22 cellular contexts compared by ENCODE assay signal in genomic region chr12:121562484-121562883, GRCh38. TPM values are rescaled to one million over a fixed set of nuclear protein-coding genes. Genes with fewer than 3 reads are reported as not detected.
DNase-seq lines count a peak whose midpoint lies in the region; ATAC-seq and TF ChIP-seq lines count a peak whose summit lies in the region.
"Had no signal": no experiment of that assay in that cellular context is flagged by ENCODE, and none has a peak within 500 bp of the region (broad histone marks: within the 10 kb centered on the region; RNA-seq: fewer than 3 reads in every experiment).

No MANE protein-coding gene starts in this region.

- H3K36me3 Mint-ChIP-seq in IgD-negative memory B cell: no peaks in the 10 kb centered on the region
- H3K36me3 Mint-ChIP-seq in dendritic cell treated with granulocyte-macrophage colony-stimulating factor and Interleukin-4, amounts not matched to agents 40 ng/mL and 50 ng/mL, for 4 days (ENCODE audit: low read depth): peaks cover 89% of the 10 kb centered on the region
- peaks cover under 1 to 5% of the 10 kb centered on the region in 2 donors for H3K36me3 Mint-ChIP-seq in stimulated activated naive B cell treated with anti-CD40 and anti-IgM and Interleukin-4, amounts not matched to agents 10 μg/mL and 1 μg/mL and 100 μg/mL, for 72 hours

- no peak overlapping the region for H3K9ac ChIP-seq in DND-41 (ENCODE audit: low read depth, low read length)

- H3K9me3 ChIP-seq in DND-41 (ENCODE audit: insufficient read depth, low read length, severe bottlenecking): no peaks in the 10 kb centered on the region
- H3K9me3 ChIP-seq: A549, BE2C, Caco-2 had no signal

- no peaks in the 10 kb centered on the region for H3K27me3 ChIP-seq in DND-41 (ENCODE audit: insufficient read depth, low read length, poor library complexity)
- H3K27me3 ChIP-seq: BE2C had no signal

- peaks cover 48% of the 10 kb centered on the region for H3K36me3 ChIP-seq in DND-41 (ENCODE audit: insufficient read depth, low read length)
- H3K36me3 ChIP-seq: BE2C had no signal

- no peak overlapping the region for H3K4me2 ChIP-seq in DND-41 (ENCODE audit: insufficient read depth, low read length)
- H3K4me2 ChIP-seq: A549 had no signal

- no peaks in the 10 kb centered on the region; the same call in none of the 2 replicates for H4K20me1 ChIP-seq in DND-41 (ENCODE audit: insufficient read depth, low read length)

- no peaks in the 10 kb centered on the region for H3K9me3 Mint-ChIP-seq in IgD-negative memory B cell
- H3K9me3 Mint-ChIP-seq in dendritic cell treated with granulocyte-macrophage colony-stimulating factor and Interleukin-4, amounts not matched to agents 40 ng/mL and 50 ng/mL, for 4 days: no peaks in the 10 kb centered on the region
- peaks cover 0 to under 1% of the 10 kb centered on the region in 2 donors for H3K9me3 Mint-ChIP-seq in stimulated activated naive B cell treated with anti-CD40 and anti-IgM and Interleukin-4, amounts not matched to agents 10 μg/mL and 1 μg/mL and 100 μg/mL, for 72 hours
- H3K9me3 Mint-ChIP-seq: CD4-positive, alpha-beta memory T cell; HFFc6; T-helper 1 cell treated with Interleukin-12 subunit alpha and Interleukin-12 subunit beta and Interleukin-4 antibody, amounts not matched to agents 30 μg/mL and 1 μg/mL, for 36 hours had no signal

- H2AFZ ChIP-seq in DND-41 (ENCODE audit: low read depth, low read length): no peak overlapping the region

- H3K79me2 ChIP-seq in DND-41 (ENCODE audit: insufficient read depth, low read length): peaks cover 29% of the 10 kb centered on the region

- ATAC-seq in DND-41 (ENCODE audit: insufficient read depth, low read depth): peak; percentile 35; the same call in 1 of the 3 replicates
- no peak for ATAC-seq in stimulated activated naive B cell treated with anti-CD40 and anti-IgM and Interleukin-4, amounts not matched to agents 10 μg/mL and 1 μg/mL and 100 μg/mL, for 72 hours (replicated peaks)
- ATAC-seq: A549, K562, PC-3 had no signal

- no peaks in the 10 kb centered on the region for H3K27me3 Mint-ChIP-seq in IgD-negative memory B cell
- no peaks in the 10 kb centered on the region for H3K27me3 Mint-ChIP-seq in dendritic cell treated with granulocyte-macrophage colony-stimulating factor and Interleukin-4, amounts not matched to agents 40 ng/mL and 50 ng/mL, for 4 days
- no peaks in the 10 kb centered on the region for H3K27me3 Mint-ChIP-seq in stimulated activated naive B cell treated with anti-CD40 and anti-IgM and Interleukin-4, amounts not matched to agents 10 μg/mL and 1 μg/mL and 100 μg/mL, for 72 hours
- H3K27me3 Mint-ChIP-seq: CD4-positive, alpha-beta memory T cell had no signal

- no peak for TF ChIP-seq CTCF in DND-41 (IDR thresholded peaks at IDR 0.05; ENCODE audit: borderline replicate concordance, extremely low read depth, low read length, poor library complexity, severe bottlenecking)

- no peak overlapping the region for H3K4me3 ChIP-seq in DND-41 (ENCODE audit: low read depth in 1 of 2, low read length in 2 of 2)
- H3K4me3 ChIP-seq: A549, K562 had no signal

- H3K4me1 Mint-ChIP-seq in IgD-negative memory B cell: peaks cover 13 to 30% (median 28%) of the 10 kb centered on the region in 3 donors
- peaks cover 37% of the 10 kb centered on the region for H3K4me1 Mint-ChIP-seq in dendritic cell treated with granulocyte-macrophage colony-stimulating factor and Interleukin-4, amounts not matched to agents 40 ng/mL and 50 ng/mL, for 4 days (ENCODE audit: low read depth)
- peaks cover 32 to 48% of the 10 kb centered on the region in 2 donors for H3K4me1 Mint-ChIP-seq in stimulated activated naive B cell treated with anti-CD40 and anti-IgM and Interleukin-4, amounts not matched to agents 10 μg/mL and 1 μg/mL and 100 μg/mL, for 72 hours

- H3K27ac ChIP-seq in DND-41 (ENCODE audit: low read length): no peak overlapping the region
- H3K27ac ChIP-seq: A549 had no signal

- no peaks in the 10 kb centered on the region for H3K4me1 ChIP-seq in DND-41 (ENCODE audit: insufficient read depth, low read length)
- H3K4me1 ChIP-seq: A549, BE2C, Caco-2 had no signal

- H3K4me3 Mint-ChIP-seq in IgD-negative memory B cell: no peak overlapping the region
- H3K4me3 Mint-ChIP-seq in dendritic cell treated with granulocyte-macrophage colony-stimulating factor and Interleukin-4, amounts not matched to agents 40 ng/mL and 50 ng/mL, for 4 days: no peak overlapping the region
- H3K4me3 Mint-ChIP-seq in stimulated activated naive B cell treated with anti-CD40 and anti-IgM and Interleukin-4, amounts not matched to agents 10 μg/mL and 1 μg/mL and 100 μg/mL, for 72 hours: no peak overlapping the region
- H3K4me3 Mint-ChIP-seq: CD4-positive, alpha-beta memory T cell; HFFc6; T-helper 1 cell treated with Interleukin-12 subunit alpha and Interleukin-12 subunit beta and Interleukin-4 antibody, amounts not matched to agents 30 μg/mL and 1 μg/mL, for 36 hours had no signal

- intact Hi-C loops in dendritic cell treated with granulocyte-macrophage colony-stimulating factor and Interleukin-4, amounts not matched to agents 40 ng/mL and 50 ng/mL, for 4 days (cut with micrococcal nuclease): no loop called here

- peak overlapping the region in 2 of 3 donors; percentile 71 to 77 for H3K27ac Mint-ChIP-seq in IgD-negative memory B cell
- H3K27ac Mint-ChIP-seq in dendritic cell treated with granulocyte-macrophage colony-stimulating factor and Interleukin-4, amounts not matched to agents 40 ng/mL and 50 ng/mL, for 4 days: peak overlapping the region; percentile 25
- H3K27ac Mint-ChIP-seq in stimulated activated naive B cell treated with anti-CD40 and anti-IgM and Interleukin-4, amounts not matched to agents 10 μg/mL and 1 μg/mL and 100 μg/mL, for 72 hours: peak overlapping the region; percentile 14
- H3K27ac Mint-ChIP-seq: HFFc6; T-helper 1 cell treated with Interleukin-12 subunit alpha and Interleukin-12 subunit beta and Interleukin-4 antibody, amounts not matched to agents 30 μg/mL and 1 μg/mL, for 36 hours had no signal

- DNase-seq in DND-41 (no peak), NCI-H526 (lab: John Stamatoyannopoulos, UW) (no peak), NCI-H1092 (lab: John Stamatoyannopoulos, UW) (no peak), NCI-H2029 (lab: John Stamatoyannopoulos, UW) (no peak)
- no peak for DNase-seq in stimulated activated naive B cell treated with anti-CD40 and anti-IgM and Interleukin-4, amounts not matched to agents 10 μg/mL and 1 μg/mL and 100 μg/mL, for 72 hours
- DNase-seq: BE2C; Caco-2; CD4-positive, alpha-beta memory T cell; GDM1; HFFc6; MM.1S; NCI-H1048; NCI-H1436; NCI-H187 treated with DMSO at 0.1 percent for 48 hours; NCI-H524 treated with DMSO at 0.1 percent for 48 hours; PC-3; Right ventricle myocardium superior had no signal

RNA-seq across cellular contexts. Expression of gene KDM2B, which starts 18.3 kb away (rescaled TPM):
- 49.0 TPM for polyA plus RNA-seq in IgD-negative memory B cell

Comparison
In these comparisons a context has a peak if more than half of its experiments do, and no peak if none do; other contexts are left out.
1. H3K27ac Mint-ChIP-seq: peak in every context shown above with its lines; median percentile 74 in IgD-negative memory B cell; 25 in dendritic cell treated with granulocyte-macrophage colony-stimulating factor and Interleukin-4, amounts not matched to agents 40 ng/mL and 50 ng/mL, for 4 days; 14 in stimulated activated naive B cell treated with anti-CD40 and anti-IgM and Interleukin-4, amounts not matched to agents 10 μg/mL and 1 μg/mL and 100 μg/mL, for 72 hours.